In the genomic region with DNA sequence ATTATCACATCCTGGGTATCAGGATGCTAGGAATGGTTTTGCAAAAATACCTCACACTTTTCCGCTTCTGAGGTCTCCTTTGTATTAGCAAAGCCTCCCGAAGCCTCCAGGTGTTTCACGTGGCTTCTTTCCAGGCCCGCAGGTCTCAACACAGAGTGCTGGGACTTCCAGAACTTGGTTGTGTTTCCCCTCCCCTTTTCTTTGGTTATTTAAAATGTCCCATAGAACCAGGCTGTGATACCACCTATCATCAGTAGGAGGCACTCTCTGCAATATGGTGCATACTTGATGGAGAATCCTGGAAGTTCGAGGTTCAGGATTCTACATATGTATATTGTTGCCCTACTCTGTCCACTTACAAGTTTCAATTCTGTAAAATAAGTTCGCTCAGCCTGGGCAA, we compare ENCODE assay signal across 1 cellular context.
TF ChIP-seq lines count a peak whose summit lies in the region.

No MANE protein-coding gene starts in this region.

TF ChIP-seq in IMR-90, 13 proteins besides CTCF, POLR2A, EP300 and RAD21 (continued from another document):
- TF ChIP-seq USF2 (IDR thresholded peaks at IDR 0.05; ENCODE audit: low read depth, low read length) (no peak), RCOR1 (IDR thresholded peaks at IDR 0.05; ENCODE audit: insufficient replicate concordance, low read length) (no peak), RFX5 (IDR thresholded peaks at IDR 0.05; ENCODE audit: low read depth, low read length) (no peak), FOS (IDR thresholded peaks at IDR 0.05; ENCODE audit: low read depth, low read length) (no peak)
